ENCODE assay signal across 23 cellular contexts in the genomic region with DNA sequence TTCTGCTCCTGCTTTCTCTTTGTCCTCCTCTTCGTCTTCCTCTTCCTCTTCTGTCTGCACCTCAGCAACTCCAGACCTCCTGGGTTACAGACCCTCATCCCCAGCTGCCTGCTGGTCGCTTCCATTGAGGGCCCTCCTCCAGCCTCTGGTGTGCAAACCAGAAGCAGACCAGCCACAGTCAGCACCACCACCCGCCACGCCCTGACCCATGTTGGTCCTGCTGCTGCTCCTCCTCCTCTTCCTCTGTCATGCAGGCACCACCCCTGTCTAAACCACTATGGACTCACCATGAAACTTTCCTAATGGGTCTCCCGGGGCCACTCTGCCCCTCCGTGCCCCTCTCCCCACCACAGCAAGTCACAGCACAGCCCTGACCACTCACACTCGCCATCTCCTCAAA. TPM values are rescaled to one million over a fixed set of nuclear protein-coding genes. Genes with fewer than 3 reads are reported as not detected.
DNase-seq lines count a peak whose midpoint lies in the region; ATAC-seq and TF ChIP-seq lines count a peak whose summit lies in the region.
"Had no signal": no experiment of that assay in that cellular context is flagged by ENCODE, and none has a peak within 500 bp of the region (broad histone marks: within the 10 kb centered on the region; RNA-seq: fewer than 3 reads in every experiment).

No MANE protein-coding gene starts in this region.

- H3K4me3 ChIP-seq in osteoblast (ENCODE audit: insufficient read depth, low read length), result no peak overlapping the region
- H3K4me3 ChIP-seq in right cardiac atrium (ENCODE audit: low read length), result no peak overlapping the region
- H3K4me3 ChIP-seq: colonic mucosa, GM23338, right atrium auricular region had no signal

- ATAC-seq in activated CD8-positive, alpha-beta T cell treated with anti-CD3 and anti-CD28 coated beads, Interleukin-2, amount 10 ng/mL, durations not matched to agents 7 days and 5 days, result no peak
- no peak for ATAC-seq in activated CD8-positive, alpha-beta T cell treated with anti-CD3 and anti-CD28 coated beads for 36 hours
- peak; percentile 45 for ATAC-seq in HG03439 (IDR thresholded peaks at IDR 0.05; ENCODE audit: unreplicated experiment)
- ATAC-seq in effector memory CD8-positive, alpha-beta T cell (replicated peaks), result no peak
- ATAC-seq in GM21786 (IDR thresholded peaks at IDR 0.05; ENCODE audit: unreplicated experiment), result no peak
- no peak for ATAC-seq in right cardiac atrium
- ATAC-seq: CD8-positive, alpha-beta T cell; GM23338; HepG2 had no signal

- H3K36me3 Mint-ChIP-seq in activated CD8-positive, alpha-beta T cell treated with anti-CD3 and anti-CD28 coated beads, Interleukin-2, amount 10 ng/mL, durations not matched to agents 7 days and 5 days (ENCODE audit: low read depth), result peaks cover 22% of the 10 kb centered on the region
- H3K36me3 Mint-ChIP-seq in activated CD8-positive, alpha-beta T cell treated with anti-CD3 and anti-CD28 coated beads for 36 hours (ENCODE audit: low read depth), result no peaks in the 10 kb centered on the region
- peaks cover 7% of the 10 kb centered on the region for H3K36me3 Mint-ChIP-seq in effector memory CD8-positive, alpha-beta T cell (ENCODE audit: insufficient read depth)

- no peak overlapping the region for H3K27ac ChIP-seq in osteoblast (ENCODE audit: low read depth, low read length)
- no peak overlapping the region for H3K27ac ChIP-seq in right cardiac atrium (ENCODE audit: low read length)
- H3K27ac ChIP-seq: colonic mucosa, right atrium auricular region had no signal

- no peaks in the 10 kb centered on the region for H3K27me3 Mint-ChIP-seq in activated CD8-positive, alpha-beta T cell treated with anti-CD3 and anti-CD28 coated beads, Interleukin-2, amount 10 ng/mL, durations not matched to agents 7 days and 5 days (ENCODE audit: low read depth)
- H3K27me3 Mint-ChIP-seq in activated CD8-positive, alpha-beta T cell treated with anti-CD3 and anti-CD28 coated beads for 36 hours, result no peaks in the 10 kb centered on the region
- no peaks in the 10 kb centered on the region for H3K27me3 Mint-ChIP-seq in effector memory CD8-positive, alpha-beta T cell

- H3K4me1 Mint-ChIP-seq in activated CD8-positive, alpha-beta T cell treated with anti-CD3 and anti-CD28 coated beads, Interleukin-2, amount 10 ng/mL, durations not matched to agents 7 days and 5 days (ENCODE audit: low read depth), result peaks cover 29% of the 10 kb centered on the region
- peaks cover 6% of the 10 kb centered on the region for H3K4me1 Mint-ChIP-seq in activated CD8-positive, alpha-beta T cell treated with anti-CD3 and anti-CD28 coated beads for 36 hours (ENCODE audit: low read depth)
- H3K4me1 Mint-ChIP-seq in effector memory CD8-positive, alpha-beta T cell (ENCODE audit: low read depth in 2 of 2), result peaks cover 14 to 26% of the 10 kb centered on the region in 2 donors
- H3K4me1 Mint-ChIP-seq: GM23338 had no signal

- CTCF ChIA-PET in activated CD8-positive, alpha-beta T cell treated with anti-CD3 and anti-CD28 coated beads, Interleukin-2, amount 10 ng/mL, durations not matched to agents 7 days and 5 days (lab: Charles Lee), result interaction anchor here (1.6 kb wide), 1 partner anchor 10 kb away, joined by 4 read pairs; no protein-coding TSS in a partner anchor
- CTCF ChIA-PET in activated CD8-positive, alpha-beta T cell treated with anti-CD3 and anti-CD28 coated beads for 36 hours (lab: Charles Lee), result interaction anchor here (0.7 kb wide), 1 partner anchor 125 kb away, joined by 3 read pairs; no protein-coding TSS in a partner anchor

- H3K27ac Mint-ChIP-seq in activated CD8-positive, alpha-beta T cell treated with anti-CD3 and anti-CD28 coated beads, Interleukin-2, amount 10 ng/mL, durations not matched to agents 7 days and 5 days, result peak overlapping the region; percentile 89
- no peak overlapping the region for H3K27ac Mint-ChIP-seq in activated CD8-positive, alpha-beta T cell treated with anti-CD3 and anti-CD28 coated beads for 36 hours
- peak overlapping the region; percentile 41 to 83 for H3K27ac Mint-ChIP-seq in effector memory CD8-positive, alpha-beta T cell
- H3K27ac Mint-ChIP-seq: CD8-positive, alpha-beta T cell; GM23338 had no signal

- H3K79me2 ChIP-seq in osteoblast (ENCODE audit: insufficient read depth, low read length), result no peaks in the 10 kb centered on the region

- no peaks in the 10 kb centered on the region for H4K20me1 ChIP-seq in osteoblast (ENCODE audit: insufficient read depth, low read length)

- no peaks in the 10 kb centered on the region for H3K36me3 ChIP-seq in osteoblast (ENCODE audit: insufficient read depth, low read length)
- H3K36me3 ChIP-seq: colonic mucosa, right atrium auricular region had no signal

- intact Hi-C loops in activated CD8-positive, alpha-beta T cell treated with anti-CD3 and anti-CD28 coated beads for 36 hours (cut with micrococcal nuclease), result no loop called here
- intact Hi-C loops in right cardiac atrium (cut with DNase I), result no loop called here

- no peaks in the 10 kb centered on the region for H3K9me3 ChIP-seq in osteoblast (ENCODE audit: low read depth, low read length)
- no peaks in the 10 kb centered on the region for H3K9me3 ChIP-seq in right cardiac atrium (ENCODE audit: control insufficient read depth, low read length)
- H3K9me3 ChIP-seq: colonic mucosa, right atrium auricular region had no signal

- H3K4me1 ChIP-seq in osteoblast (ENCODE audit: insufficient read depth, low read length) (no peaks in the 10 kb centered on the region), right cardiac atrium (ENCODE audit: control insufficient read depth, insufficient read depth, low read length) (no peaks in the 10 kb centered on the region)
- H3K4me1 ChIP-seq: colonic mucosa, right atrium auricular region had no signal

- H2AFZ ChIP-seq in osteoblast (ENCODE audit: low read length), result no peak overlapping the region
- H2AFZ ChIP-seq: GM23338 had no signal

- POLR2A ChIA-PET in activated CD8-positive, alpha-beta T cell treated with anti-CD3 and anti-CD28 coated beads, Interleukin-2, amount 10 ng/mL, durations not matched to agents 7 days and 5 days (lab: Charles Lee), result interaction anchor here (0.6 to 0.7 kb wide), 2 partner anchors 10 to 239 kb away, joined by 3 read pairs; no protein-coding TSS in a partner anchor
- POLR2A ChIA-PET in activated CD8-positive, alpha-beta T cell treated with anti-CD3 and anti-CD28 coated beads for 36 hours (lab: Charles Lee), result interaction anchor here (1.2 to 1.9 kb wide), 3 partner anchors 9 to 27 kb away, joined by 3 to 5 read pairs (median 4); no protein-coding TSS in a partner anchor

- no peak for TF ChIP-seq CTCF in activated CD8-positive, alpha-beta T cell treated with anti-CD3 and anti-CD28 coated beads for 36 hours (IDR thresholded peaks at IDR 0.05)
- no peak for TF ChIP-seq CTCF in osteoblast (IDR thresholded peaks at IDR 0.05; ENCODE audit: extremely low read depth, low read depth, low read length)

- H3K27me3 ChIP-seq in osteoblast (ENCODE audit: insufficient read depth, low read length) (no peaks in the 10 kb centered on the region), right cardiac atrium (ENCODE audit: control insufficient read depth, insufficient read depth) (no peaks in the 10 kb centered on the region)
- H3K27me3 ChIP-seq: colonic mucosa, right atrium auricular region had no signal

- peak overlapping the region; percentile 10 for H3K4me3 Mint-ChIP-seq in activated CD8-positive, alpha-beta T cell treated with anti-CD3 and anti-CD28 coated beads, Interleukin-2, amount 10 ng/mL, durations not matched to agents 7 days and 5 days
- H3K4me3 Mint-ChIP-seq in activated CD8-positive, alpha-beta T cell treated with anti-CD3 and anti-CD28 coated beads for 36 hours, result no peak overlapping the region
- H3K4me3 Mint-ChIP-seq in effector memory CD8-positive, alpha-beta T cell, result peak overlapping the region; percentile 32 to 64
- H3K4me3 Mint-ChIP-seq: CD8-positive, alpha-beta T cell; GM23338 had no signal

- 88% methylated on average over 7 of the region's 7 CpGs for WGBS in right cardiac atrium

- DNase-seq in activated CD8-positive, alpha-beta T cell treated with anti-CD3 and anti-CD28 coated beads, Interleukin-2, amount 10 ng/mL, durations not matched to agents 7 days and 5 days, result no peak
- DNase-seq in activated CD8-positive, alpha-beta T cell treated with anti-CD3 and anti-CD28 coated beads for 36 hours, result no peak
- DNase-seq in effector memory CD8-positive, alpha-beta T cell, result no peak
- peak; percentile 83 for DNase-seq in osteoblast (ENCODE audit: insufficient read length, low spot score, missing footprints)
- DNase-seq in right cardiac atrium, result no peak
- no peak for DNase-seq in cerebellar nuclear complex (lab: John Stamatoyannopoulos, UW)
- DNase-seq: activated gamma-delta T cell; CD8-positive, alpha-beta T cell; colonic mucosa; DMS79 treated with DMSO at 0.1 percent for 48 hours; hypothalamus; kidney glomerular epithelial cell; NCI-H2029 treated with DMSO at 0.1 percent for 48 hours; NCI-H510A treated with DMSO at 0.1 percent for 48 hours; nucleus accumbens; Right ventricle myocardium superior had no signal

- H3K9me3 Mint-ChIP-seq in activated CD8-positive, alpha-beta T cell treated with anti-CD3 and anti-CD28 coated beads, Interleukin-2, amount 10 ng/mL, durations not matched to agents 7 days and 5 days (ENCODE audit: insufficient read depth), result no peaks in the 10 kb centered on the region
- H3K9me3 Mint-ChIP-seq in activated CD8-positive, alpha-beta T cell treated with anti-CD3 and anti-CD28 coated beads for 36 hours, result no peaks in the 10 kb centered on the region
- no peaks in the 10 kb centered on the region for H3K9me3 Mint-ChIP-seq in effector memory CD8-positive, alpha-beta T cell
- H3K9me3 Mint-ChIP-seq: CD8-positive, alpha-beta T cell; GM23338 had no signal

- no peak overlapping the region for H3K4me2 ChIP-seq in osteoblast (ENCODE audit: insufficient read depth, low read length)
- H3K4me2 ChIP-seq: GM23338 had no signal

RNA-seq across cellular contexts. Expression of a gene that starts 11.4 kb away (rescaled TPM):
- total RNA-seq in activated CD8-positive, alpha-beta T cell treated with anti-CD3 and anti-CD28 coated beads, Interleukin-2, amount 10 ng/mL, durations not matched to agents 7 days and 5 days, result 10 to 100 TPM; 25.2 to 28.0 TPM
- total RNA-seq in activated CD8-positive, alpha-beta T cell treated with anti-CD3 and anti-CD28 coated beads for 36 hours, result 10 to 100 TPM; 22.0 to 25.0 TPM
- 25.3 and 27.4 TPM in 2 replicates for total RNA-seq in osteoblast
- 10 to 100 TPM; 27.9 to 34.0 (median 30.5) TPM for total RNA-seq in right cardiac atrium
- 28.9 TPM for polyA plus RNA-seq in right cardiac atrium

RNA-seq across cellular contexts. Expression of a gene that starts 11.7 kb away (rescaled TPM):
- 10 to 100 TPM; 47.6 to 53.6 TPM for total RNA-seq in activated CD8-positive, alpha-beta T cell treated with anti-CD3 and anti-CD28 coated beads, Interleukin-2, amount 10 ng/mL, durations not matched to agents 7 days and 5 days
- 10 to 100 TPM; 21.8 to 21.9 TPM for total RNA-seq in activated CD8-positive, alpha-beta T cell treated with anti-CD3 and anti-CD28 coated beads for 36 hours
- total RNA-seq in osteoblast (13.0 and 20.3 TPM in 2 replicates), right cardiac atrium (10 to 100 TPM; 13.6 to 24.4 (median 18.7) TPM)
- 22.5 TPM for polyA plus RNA-seq in right cardiac atrium

RNA-seq across cellular contexts. Expression of a gene that starts 20.7 kb away (rescaled TPM):
- total RNA-seq in activated CD8-positive, alpha-beta T cell treated with anti-CD3 and anti-CD28 coated beads, Interleukin-2, amount 10 ng/mL, durations not matched to agents 7 days and 5 days, result 100 to 1,000 TPM; 220 to 247 TPM
- total RNA-seq in activated CD8-positive, alpha-beta T cell treated with anti-CD3 and anti-CD28 coated beads for 36 hours, result 100 to 1,000 TPM; 189 to 192 TPM
- total RNA-seq in osteoblast (72.4 and 75.1 TPM in 2 replicates), right cardiac atrium (10 to 100 TPM; 31.0 to 34.7 (median 33.5) TPM)
- polyA plus RNA-seq in right cardiac atrium, result 20.8 TPM

RNA-seq across cellular contexts. Expression of a gene that starts 28.7 kb away (rescaled TPM):
- total RNA-seq in activated CD8-positive, alpha-beta T cell treated with anti-CD3 and anti-CD28 coated beads, Interleukin-2, amount 10 ng/mL, durations not matched to agents 7 days and 5 days, result 100 to 1,000 TPM; 112 to 114 TPM
- total RNA-seq in activated CD8-positive, alpha-beta T cell treated with anti-CD3 and anti-CD28 coated beads for 36 hours, result 10 to 100 TPM; 63.9 to 65.4 TPM
- total RNA-seq in osteoblast (34.4 and 36.8 TPM in 2 replicates), right cardiac atrium (10 to 100 TPM; 67.4 to 99.6 (median 77.1) TPM)
- polyA plus RNA-seq in right cardiac atrium, result 79.1 TPM

RNA-seq across cellular contexts. Expression of a gene that starts 58.3 kb away (rescaled TPM):
- not detected for total RNA-seq in activated CD8-positive, alpha-beta T cell treated with anti-CD3 and anti-CD28 coated beads, Interleukin-2, amount 10 ng/mL, durations not matched to agents 7 days and 5 days
- total RNA-seq in activated CD8-positive, alpha-beta T cell treated with anti-CD3 and anti-CD28 coated beads for 36 hours, result not detected
- not detected in 2 replicates for total RNA-seq in osteoblast
- 1 to 10 TPM; 2.3 to 7.5 (median 4.6) TPM for total RNA-seq in right cardiac atrium
- 1.0 TPM for polyA plus RNA-seq in right cardiac atrium
- total RNA-seq: CD8-positive, alpha-beta T cell; colonic mucosa; mesenteric fat pad; ureter had no signal
- polyA plus RNA-seq: GM23338 had no signal
